In the genomic region with DNA sequence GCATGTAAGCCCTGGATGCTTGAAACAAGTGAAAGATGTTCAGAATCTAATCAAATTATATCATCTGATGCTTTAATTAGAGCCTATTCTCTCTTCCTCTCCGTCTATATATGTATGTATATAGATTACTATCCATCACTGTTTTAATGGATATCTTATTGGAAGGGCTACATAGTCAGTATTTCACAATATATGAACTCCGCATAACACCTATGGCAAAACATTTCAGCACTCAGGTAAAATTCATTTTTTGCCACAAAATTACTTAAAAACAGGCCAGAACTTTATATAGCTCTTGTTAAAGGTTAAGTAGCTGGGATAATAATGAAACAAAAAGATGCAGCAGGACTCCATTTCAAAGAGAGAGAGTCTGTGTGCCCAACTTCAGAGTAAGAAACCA, we compare ENCODE assay signal across 11 cellular contexts. TPM values are rescaled to one million over a fixed set of nuclear protein-coding genes. Genes with fewer than 3 reads are reported as not detected.
DNase-seq lines count a peak whose midpoint lies in the region; ATAC-seq and TF ChIP-seq lines count a peak whose summit lies in the region.
"Had no signal": no experiment of that assay in that cellular context is flagged by ENCODE, and none has a peak within 500 bp of the region (broad histone marks: within the 10 kb centered on the region; RNA-seq: fewer than 3 reads in every experiment).

No MANE protein-coding gene starts in this region.

- H3K36me3 ChIP-seq in Karpas-422 (ENCODE audit: insufficient read depth, low read length) (peaks cover 14% of the 10 kb centered on the region; the same call in 1 of the 2 replicates), gastrocnemius medialis (peaks cover 0 to 16% of the 10 kb centered on the region in 2 donors)
- H3K36me3 ChIP-seq: neutrophil had no signal

- TF ChIP-seq POLR2A in gastrocnemius medialis (IDR thresholded peaks at IDR 0.05): no peak

- H3K36me3 Mint-ChIP-seq in effector memory CD8-positive, alpha-beta T cell (ENCODE audit: insufficient read depth): peaks cover 23% of the 10 kb centered on the region
- peaks cover 9 to 11% of the 10 kb centered on the region in 2 donors for H3K36me3 Mint-ChIP-seq in CD14-positive monocyte

- H3K4me3 ChIP-seq in Karpas-422 (ENCODE audit: low read length) (no peak overlapping the region), gastrocnemius medialis (peak overlapping the region in 3 of 4 donors; percentile 69 to 97 (median 89))

- no peak overlapping the region for H3K27ac ChIP-seq in Karpas-422 (ENCODE audit: low read length)
- peak overlapping the region; percentile 88 to 100 (median 98) for H3K27ac ChIP-seq in gastrocnemius medialis

- H4K20me1 ChIP-seq in Karpas-422 (ENCODE audit: insufficient read depth, low read depth, low read length): no peaks in the 10 kb centered on the region

- no peaks in the 10 kb centered on the region for H3K9me2 ChIP-seq in Karpas-422 (replicated peaks; ENCODE audit: insufficient read depth, low read length)

- H3K4me1 Mint-ChIP-seq in effector memory CD8-positive, alpha-beta T cell (ENCODE audit: low read depth in 2 of 2): peaks cover 13 to 24% of the 10 kb centered on the region in 2 donors
- peaks cover 21% of the 10 kb centered on the region for H3K4me1 Mint-ChIP-seq in CD14-positive monocyte

- H3K9me3 Mint-ChIP-seq in effector memory CD8-positive, alpha-beta T cell: no peaks in the 10 kb centered on the region
- no peaks in the 10 kb centered on the region for H3K9me3 Mint-ChIP-seq in CD14-positive monocyte

- H3K4me1 ChIP-seq in Karpas-422 (ENCODE audit: low read length): peaks cover 33% of the 10 kb centered on the region
- H3K4me1 ChIP-seq in gastrocnemius medialis: peaks cover 26 to 27% of the 10 kb centered on the region in 2 donors

- H3K27me3 ChIP-seq in Karpas-422 (ENCODE audit: low read length) (no peaks in the 10 kb centered on the region), gastrocnemius medialis (no peaks in the 10 kb centered on the region)
- H3K27me3 ChIP-seq: neutrophil had no signal

- no peaks in the 10 kb centered on the region for H3K9me3 ChIP-seq in Karpas-422 (ENCODE audit: low read length)
- no peaks in the 10 kb centered on the region for H3K9me3 ChIP-seq in gastrocnemius medialis
- H3K9me3 ChIP-seq: neutrophil had no signal

- no peaks in the 10 kb centered on the region for H3K27me3 Mint-ChIP-seq in effector memory CD8-positive, alpha-beta T cell
- H3K27me3 Mint-ChIP-seq in CD14-positive monocyte (ENCODE audit: low read depth in 3 of 3): no peaks in the 10 kb centered on the region

- peak; percentile 14 for DNase-seq in DMS79 treated with DMSO at 0.1 percent for 48 hours (lab: John Stamatoyannopoulos, UW)
- no peak for DNase-seq in DMS79 (lab: John Stamatoyannopoulos, UW)
- no peak for DNase-seq in Karpas-422
- no peak for DNase-seq in effector memory CD8-positive, alpha-beta T cell
- no peak for DNase-seq in gastrocnemius medialis
- DNase-seq in CD14-positive monocyte (ENCODE audit: low spot score): no peak
- DNase-seq: 8988T, cerebellar nuclear complex had no signal

- H3K27ac Mint-ChIP-seq in effector memory CD8-positive, alpha-beta T cell: peak overlapping the region in 1 of 2 donors; percentile 91
- no peak overlapping the region for H3K27ac Mint-ChIP-seq in CD14-positive monocyte

- TF ChIP-seq CTCF in gastrocnemius medialis (IDR thresholded peaks at IDR 0.05 in 4 of 5, conservative IDR thresholded peaks at IDR 0.05 in 1 of 5) (no peak), CD14-positive monocyte (IDR thresholded peaks at IDR 0.05) (no peak)

- peak overlapping the region; percentile 86 for H3K4me2 ChIP-seq in Karpas-422 (ENCODE audit: low read depth, low read length, poor library complexity, severe bottlenecking)

- H2AFZ ChIP-seq in Karpas-422 (ENCODE audit: low read length): no peak overlapping the region

- no peak for ATAC-seq in effector memory CD8-positive, alpha-beta T cell (replicated peaks)
- ATAC-seq in gastrocnemius medialis: no peak
- ATAC-seq in HG03095 (IDR thresholded peaks at IDR 0.05; ENCODE audit: unreplicated experiment): no peak
- no peak for ATAC-seq in HG03342 (IDR thresholded peaks at IDR 0.05; ENCODE audit: unreplicated experiment)

- H3K4me3 Mint-ChIP-seq in effector memory CD8-positive, alpha-beta T cell: peak overlapping the region; percentile 87 to 89
- H3K4me3 Mint-ChIP-seq in CD14-positive monocyte: peak overlapping the region in 1 of 2 donors; percentile 93

- in situ Hi-C loops in gastrocnemius medialis (cut with MboI; ENCODE audit: low sequenced_read_pairs in 4 of 4): no loop called here

- no peak overlapping the region for H3K9ac ChIP-seq in Karpas-422 (ENCODE audit: low read length)

- peaks cover 29% of the 10 kb centered on the region for H3K79me2 ChIP-seq in Karpas-422 (ENCODE audit: low read length)

- intact Hi-C loops in gastrocnemius medialis (cut with DNase I; ENCODE audit: low total_unique reads): no loop called here
- intact Hi-C loops in CD14-positive monocyte (cut with micrococcal nuclease): no loop called here

RNA-seq across cellular contexts. Expression of gene PJVK, which starts 1.2 kb away (rescaled TPM):
- 4.7 and 8.9 TPM in 2 replicates for total RNA-seq in Karpas-422 (2014; rRNA removed; shearing (Covaris generic); ENCODE audit: low replicate concordance)
- total RNA-seq in gastrocnemius medialis: 1 to 10 TPM in 2 of 4 donors, under 1 TPM in 2; 0.16 to 3.9 (median 1.0) TPM
- not detected for polyA plus RNA-seq in CD14-positive monocyte

RNA-seq across cellular contexts. Expression of gene PRKRA, which starts 1.4 kb away (rescaled TPM):
- total RNA-seq in Karpas-422 (2014; rRNA removed; shearing (Covaris generic); ENCODE audit: low replicate concordance): 90.5 and 117 TPM in 2 replicates
- total RNA-seq in gastrocnemius medialis: 100 to 1,000 TPM in 3 of 4 donors, 10 to 100 TPM in 1; 91.0 to 125 (median 117) TPM
- 10 to 100 TPM; 35.4 to 35.8 TPM for polyA plus RNA-seq in CD14-positive monocyte

RNA-seq across cellular contexts. Expression of gene FKBP7, which starts 26.1 kb away (rescaled TPM):
- total RNA-seq in Karpas-422 (2014; rRNA removed; shearing (Covaris generic); ENCODE audit: low replicate concordance): 6.2 and 23.1 TPM in 2 replicates
- 1 to 10 TPM; 1.4 to 5.0 (median 3.3) TPM for total RNA-seq in gastrocnemius medialis
- polyA plus RNA-seq in CD14-positive monocyte: 1 to 10 TPM in 1 of 2 donors, under 1 TPM in 1; 0.57 to 1.6 TPM

RNA-seq across cellular contexts. Expression of gene PLEKHA3, which starts 27.9 kb away (rescaled TPM):
- total RNA-seq in Karpas-422 (2014; rRNA removed; shearing (Covaris generic); ENCODE audit: low replicate concordance): 8.4 and 11.0 TPM in 2 replicates
- 10 to 100 TPM in 3 of 4 donors, 1 to 10 TPM in 1; 7.1 to 20.5 (median 11.6) TPM for total RNA-seq in gastrocnemius medialis
- polyA plus RNA-seq in CD14-positive monocyte: 10 to 100 TPM; 13.4 to 14.1 TPM
